Comparison of ENCODE assay signal across 8 cellular contexts in genomic region chr9:116687762-116688160, GRCh38. TPM values are rescaled to one million over a fixed set of nuclear protein-coding genes. Genes with fewer than 3 reads are reported as not detected.
DNase-seq lines count a peak whose midpoint lies in the region; ATAC-seq and TF ChIP-seq lines count a peak whose summit lies in the region.

No MANE protein-coding gene starts in this region.

- peak; percentile 2 for ATAC-seq in Right ventricle myocardium inferior

- H3K36me3 ChIP-seq in WERI-Rb-1, result peaks cover 3% of the 10 kb centered on the region; the same call in 1 of the 2 replicates

- no peak for DNase-seq in Right ventricle myocardium inferior (ENCODE audit: missing footprints)
- no peak for DNase-seq in cardiac septum (ENCODE audit: low spot score)
- DNase-seq in WERI-Rb-1, result peak; percentile 21
- DNase-seq in fibroblast of the aortic adventitia (ENCODE audit: low read depth), result no peak
- DNase-seq in osteocyte (ENCODE audit: extremely low spot score, unreplicated experiment), result no peak
- DNase-seq in NK-92 treated with Interleukin-12 subunit alpha and Interleukin-12 subunit beta, amount 100 ng/mL, for 24 hours (lab: John Stamatoyannopoulos, UW), result no peak
- DNase-seq in SHP77 treated with DMSO at 0.1 percent for 48 hours (lab: John Stamatoyannopoulos, UW), result no peak
- no peak for DNase-seq in NCI-H1694 (lab: John Stamatoyannopoulos, UW)

- no peaks in the 10 kb centered on the region for H3K36me3 Mint-ChIP-seq in osteocyte (ENCODE audit: unreplicated experiment)

- intact Hi-C loops in Right ventricle myocardium inferior (cut with DNase I), result no loop called here
- intact Hi-C loops in cardiac septum (cut with DNase I), result no loop called here

- H3K4me3 ChIP-seq in WERI-Rb-1 (ENCODE audit: low read depth, low read length) (peak overlapping the region; percentile 66), fibroblast of the aortic adventitia (ENCODE audit: low read depth, low read length) (peak overlapping the region; percentile 86)

- peaks cover 55% of the 10 kb centered on the region for H3K4me1 Mint-ChIP-seq in osteocyte (ENCODE audit: unreplicated experiment)

- TF ChIP-seq CTCF in WERI-Rb-1 (IDR thresholded peaks at IDR 0.05; ENCODE audit: low read depth, low read length) (no peak), fibroblast of the aortic adventitia (IDR thresholded peaks at IDR 0.05; ENCODE audit: insufficient read depth, low read length) (no peak), osteocyte (IDR thresholded peaks at IDR 0.05) (no peak)

- peaks cover 4% of the 10 kb centered on the region for H3K9me3 Mint-ChIP-seq in osteocyte (ENCODE audit: unreplicated experiment)

- H3K27ac ChIP-seq in WERI-Rb-1, result peak overlapping the region; percentile 68

- no peaks in the 10 kb centered on the region for H3K27me3 ChIP-seq in WERI-Rb-1 (ENCODE audit: insufficient read depth, low read depth, severe bottlenecking)

- peak overlapping the region; percentile 93 for H3K4me3 Mint-ChIP-seq in osteocyte (ENCODE audit: unreplicated experiment)

- H3K27me3 Mint-ChIP-seq in osteocyte (ENCODE audit: unreplicated experiment), result no peaks in the 10 kb centered on the region

- peak overlapping the region; percentile 65 for H3K27ac Mint-ChIP-seq in osteocyte (ENCODE audit: unreplicated experiment)

- H3K9me3 ChIP-seq in WERI-Rb-1 (ENCODE audit: severe bottlenecking), result peaks cover 6% of the 10 kb centered on the region

RNA-seq across cellular contexts. Expression of gene TRIM32, which starts 0.7 kb away (rescaled TPM):
- total RNA-seq in Right ventricle myocardium inferior (15.6 TPM), cardiac septum (13.1 TPM), fibroblast of the aortic adventitia (ENCODE audit: low replicate concordance) (31.5 and 33.5 TPM in 2 replicates), osteocyte (33.8 and 38.9 TPM in 2 replicates)
